ENCODE assay signal across 29 cellular contexts in genomic region chr13:91450913-91451312, GRCh38. TPM values are rescaled to one million over a fixed set of nuclear protein-coding genes. Genes with fewer than 3 reads are reported as not detected.
"Had no signal": no experiment of that assay in that cellular context is flagged by ENCODE, and none has a peak within 500 bp of the region (broad histone marks: within the 10 kb centered on the region; RNA-seq: fewer than 3 reads in every experiment).

No MANE protein-coding gene starts in this region.

- ATAC-seq: stimulated activated effector memory CD8-positive, alpha-beta T cell treated with anti-CD3 and anti-CD28 coated beads, Interleukin-12 subunit alpha, Interleukin-12 subunit beta, amount 100 ng/mL, for 72 hours; stimulated activated memory B cell treated with anti-CD40 and anti-IgM and Interleukin-4, amounts not matched to agents 10 μg/mL and 1 μg/mL and 100 μg/mL, for 72 hours; stimulated activated naive B cell treated with anti-CD40 and anti-IgM and Interleukin-4, amounts not matched to agents 10 μg/mL and 1 μg/mL and 100 μg/mL, for 72 hours; stimulated activated naive CD8-positive, alpha-beta T cell treated with anti-CD3 and anti-CD28 coated beads, Interleukin-15, amount 100 ng/mL, for 72 hours; stimulated activated naive CD8-positive, alpha-beta T cell treated with anti-CD3 and anti-CD28 coated beads, Interleukin-15, Interleukin-2, amounts not matched to agents 100 U/mL and 50 U/mL, for 24 hours; upper lobe of right lung had no signal

- H3K36me3 Mint-ChIP-seq: stimulated activated effector memory CD8-positive, alpha-beta T cell treated with anti-CD3 and anti-CD28 coated beads, Interleukin-12 subunit alpha, Interleukin-12 subunit beta, amount 100 ng/mL, for 72 hours; stimulated activated memory B cell treated with anti-CD40 and anti-IgM and Interleukin-4, amounts not matched to agents 10 μg/mL and 1 μg/mL and 100 μg/mL, for 72 hours; stimulated activated naive B cell treated with anti-CD40 and anti-IgM and Interleukin-4, amounts not matched to agents 10 μg/mL and 1 μg/mL and 100 μg/mL, for 72 hours; type B pancreatic cell had no signal

- H3K27ac ChIP-seq: stomach, suprapubic skin, testis, thoracic aorta, thyroid gland, tibial artery, tibial nerve, transverse colon, upper lobe of left lung, upper lobe of right lung, uterus, vagina had no signal

- H3K4me1 Mint-ChIP-seq: stimulated activated effector memory CD8-positive, alpha-beta T cell treated with anti-CD3 and anti-CD28 coated beads, Interleukin-12 subunit alpha, Interleukin-12 subunit beta, amount 100 ng/mL, for 72 hours; stimulated activated memory B cell treated with anti-CD40 and anti-IgM and Interleukin-4, amounts not matched to agents 10 μg/mL and 1 μg/mL and 100 μg/mL, for 72 hours; stimulated activated naive B cell treated with anti-CD40 and anti-IgM and Interleukin-4, amounts not matched to agents 10 μg/mL and 1 μg/mL and 100 μg/mL, for 72 hours; stimulated activated naive CD8-positive, alpha-beta T cell treated with anti-CD3 and anti-CD28 coated beads, Interleukin-15, amount 100 ng/mL, for 72 hours had no signal

- H3K4me3 Mint-ChIP-seq: stimulated activated effector memory CD8-positive, alpha-beta T cell treated with anti-CD3 and anti-CD28 coated beads, Interleukin-12 subunit alpha, Interleukin-12 subunit beta, amount 100 ng/mL, for 72 hours; stimulated activated memory B cell treated with anti-CD40 and anti-IgM and Interleukin-4, amounts not matched to agents 10 μg/mL and 1 μg/mL and 100 μg/mL, for 72 hours; stimulated activated naive B cell treated with anti-CD40 and anti-IgM and Interleukin-4, amounts not matched to agents 10 μg/mL and 1 μg/mL and 100 μg/mL, for 72 hours; stimulated activated naive CD8-positive, alpha-beta T cell treated with anti-CD3 and anti-CD28 coated beads, Interleukin-15, amount 100 ng/mL, for 72 hours; stimulated activated naive CD8-positive, alpha-beta T cell treated with anti-CD3 and anti-CD28 coated beads, Interleukin-15, Interleukin-2, amounts not matched to agents 100 ng/mL and 50 ng/mL, for 24 hours; type B pancreatic cell had no signal

- H3K4me3 ChIP-seq: stomach, suprapubic skin, testis, thoracic aorta, thyroid gland, tibial artery, tibial nerve, transverse colon, upper lobe of left lung, upper lobe of right lung, uterus, vagina had no signal

- H3K27ac Mint-ChIP-seq: stimulated activated effector memory CD8-positive, alpha-beta T cell treated with anti-CD3 and anti-CD28 coated beads, Interleukin-12 subunit alpha, Interleukin-12 subunit beta, amount 100 ng/mL, for 72 hours; stimulated activated memory B cell treated with anti-CD40 and anti-IgM and Interleukin-4, amounts not matched to agents 10 μg/mL and 1 μg/mL and 100 μg/mL, for 72 hours; stimulated activated naive B cell treated with anti-CD40 and anti-IgM and Interleukin-4, amounts not matched to agents 10 μg/mL and 1 μg/mL and 100 μg/mL, for 72 hours; stimulated activated naive CD8-positive, alpha-beta T cell treated with anti-CD3 and anti-CD28 coated beads, Interleukin-15, amount 100 ng/mL, for 72 hours; stimulated activated naive CD8-positive, alpha-beta T cell treated with anti-CD3 and anti-CD28 coated beads, Interleukin-15, Interleukin-2, amounts not matched to agents 100 ng/mL and 50 ng/mL, for 24 hours; type B pancreatic cell had no signal

- H3K36me3 ChIP-seq: stomach, suprapubic skin, thoracic aorta, thyroid gland, tibial artery, tibial nerve, transverse colon, upper lobe of left lung, upper lobe of right lung, uterus, vagina had no signal

- H3K9me3 ChIP-seq: stomach, suprapubic skin, testis, thoracic aorta, thyroid gland, tibial artery, tibial nerve, transverse colon, upper lobe of left lung, upper lobe of right lung, uterus, vagina had no signal

- H3K9me3 Mint-ChIP-seq: stimulated activated effector memory CD8-positive, alpha-beta T cell treated with anti-CD3 and anti-CD28 coated beads, Interleukin-12 subunit alpha, Interleukin-12 subunit beta, amount 100 ng/mL, for 72 hours; stimulated activated memory B cell treated with anti-CD40 and anti-IgM and Interleukin-4, amounts not matched to agents 10 μg/mL and 1 μg/mL and 100 μg/mL, for 72 hours; stimulated activated naive B cell treated with anti-CD40 and anti-IgM and Interleukin-4, amounts not matched to agents 10 μg/mL and 1 μg/mL and 100 μg/mL, for 72 hours; stimulated activated naive CD8-positive, alpha-beta T cell treated with anti-CD3 and anti-CD28 coated beads, Interleukin-15, amount 100 ng/mL, for 72 hours; stimulated activated naive CD8-positive, alpha-beta T cell treated with anti-CD3 and anti-CD28 coated beads, Interleukin-15, Interleukin-2, amounts not matched to agents 100 ng/mL and 50 ng/mL, for 24 hours; type B pancreatic cell had no signal

- DNase-seq: stimulated activated CD4-positive, alpha-beta T cell treated with anti-CD3 and anti-CD28 coated beads, Interleukin-2, amount 100 ng/mL, for 48 hours; stimulated activated CD4-positive, alpha-beta T cell treated with anti-CD3 and anti-CD28 coated beads, Interleukin-4, amount 100 ng/mL, for 1 hour; stimulated activated CD4-positive, alpha-beta T cell treated with anti-CD3 and anti-CD28 coated beads, Interleukin-4, amount 100 ng/mL, for 24 hours; stimulated activated CD4-positive, alpha-beta T cell treated with anti-CD3 and anti-CD28 coated beads, Interleukin-4, amount 100 ng/mL, for 4 hours; stimulated activated CD8-positive, alpha-beta memory T cell treated with anti-CD3 and anti-CD28 coated beads, Interleukin-4, amount 100 ng/mL, for 48 hours; stimulated activated naive B cell treated with anti-CD40 and anti-IgM and Interleukin-4, amounts not matched to agents 10 μg/mL and 1 μg/mL and 100 μg/mL, for 72 hours; stimulated activated naive CD4-positive, alpha-beta T cell; stimulated activated naive CD4-positive, alpha-beta T cell treated with Interleukin-2 at 50 U/mL for 16 hours; stimulated activated naive CD8-positive, alpha-beta T cell treated with anti-CD3 and anti-CD28 coated beads, Interleukin-15, amount 100 ng/mL, for 72 hours; stimulated activated naive CD8-positive, alpha-beta T cell treated with anti-CD3 and anti-CD28 coated beads, Interleukin-15, Interleukin-2, amounts not matched to agents 100 U/mL and 50 U/mL, for 24 hours; stomach; substantia nigra; testis; thyroid gland; tibial artery; transverse colon; trophoblast cell; upper lobe of left lung; upper lobe of right lung; uterus had no signal

- FAIRE-seq: urothelium cell line had no signal

- H3K27me3 Mint-ChIP-seq: stimulated activated naive B cell treated with anti-CD40 and anti-IgM and Interleukin-4, amounts not matched to agents 10 μg/mL and 1 μg/mL and 100 μg/mL, for 72 hours; type B pancreatic cell had no signal

- H3K27me3 ChIP-seq: stomach, suprapubic skin, testis, thyroid gland, tibial artery, tibial nerve, transverse colon, upper lobe of left lung, upper lobe of right lung, uterus, vagina had no signal

- H3K4me1 ChIP-seq: stomach, suprapubic skin, testis, thyroid gland, tibial artery, tibial nerve, transverse colon, upper lobe of left lung, upper lobe of right lung, uterus, vagina had no signal

RNA-seq across cellular contexts. Expression of gene GPC5, which starts 52.5 kb away (rescaled TPM):
- polyA plus RNA-seq: stomach had no signal
